In genomic region chr1:25856856-25857255, GRCh38 we compare ENCODE assay signal across 20 cellular contexts. TPM values are rescaled to one million over a fixed set of nuclear protein-coding genes. Genes with fewer than 3 reads are reported as not detected.
DNase-seq lines count a peak whose midpoint lies in the region; ATAC-seq and TF ChIP-seq lines count a peak whose summit lies in the region.
"Had no signal": no experiment of that assay in that cellular context is flagged by ENCODE, and none has a peak within 500 bp of the region (broad histone marks: within the 10 kb centered on the region; RNA-seq: fewer than 3 reads in every experiment).

No MANE protein-coding gene starts in this region.

- no peaks in the 10 kb centered on the region for H3K27me3 Mint-ChIP-seq in Calu3 (ENCODE audit: unreplicated experiment)
- no peaks in the 10 kb centered on the region for H3K27me3 Mint-ChIP-seq in H9 (ENCODE audit: low read depth)
- H3K27me3 Mint-ChIP-seq in natural killer cell (ENCODE audit: low read depth in 2 of 2), result no peaks in the 10 kb centered on the region
- H3K27me3 Mint-ChIP-seq: CD4-positive, alpha-beta T cell had no signal

- CTCF ChIA-PET in Calu3 (lab: Charles Lee), result interaction anchor here (0.7 kb wide), 1 partner anchor 19 kb away, joined by 5 read pairs; no protein-coding TSS in a partner anchor
- CTCF ChIA-PET in RWPE1 (lab: Yijun Ruan, JAX), result interaction anchor here (0.7 to 0.8 kb wide), 2 partner anchors 20 to 511 kb away, joined by 3 read pairs; no protein-coding TSS in a partner anchor

- H3K4me3 ChIP-seq in mesendoderm (ENCODE audit: low read length), result no peak overlapping the region

- H3K14ac ChIP-seq in H9 (ENCODE audit: insufficient read depth, low read length), result no peak overlapping the region

- H3K23ac ChIP-seq in H9 (ENCODE audit: insufficient read length, low read depth, low read length) (no peak overlapping the region), mesendoderm (ENCODE audit: low read length) (no peak overlapping the region)

- H3K79me2 ChIP-seq in H9 (ENCODE audit: insufficient read depth, low read length) (peaks cover 9% of the 10 kb centered on the region; the same call in 1 of the 2 replicates), mesendoderm (ENCODE audit: control insufficient read depth, insufficient read depth, low read length) (peaks cover 29% of the 10 kb centered on the region)

- no peak overlapping the region for H4K8ac ChIP-seq in H9 (replicated peaks; ENCODE audit: insufficient read length, low read depth, low read length)
- H4K8ac ChIP-seq in mesendoderm (ENCODE audit: low read depth, low read length), result no peak overlapping the region

- H3K56ac ChIP-seq in H9 (ENCODE audit: insufficient read length, low read depth, low read length) (no peak overlapping the region), mesendoderm (ENCODE audit: low read length) (no peak overlapping the region)

- H3K4me1 ChIP-seq in H9 (ENCODE audit: insufficient read depth, low read length) (peaks cover 3% of the 10 kb centered on the region; the same call in 1 of the 2 replicates), mesendoderm (ENCODE audit: control insufficient read depth, low read depth, low read length) (no peaks in the 10 kb centered on the region)

- no peaks in the 10 kb centered on the region for H3K36me3 ChIP-seq in mesendoderm (ENCODE audit: control insufficient read depth, insufficient read depth, low read length)

- H3K4me1 Mint-ChIP-seq in Calu3 (ENCODE audit: low read depth, unreplicated experiment) (peaks cover 18% of the 10 kb centered on the region), H9 (peaks cover 14 to 24% of the 10 kb centered on the region in 2 experiments), natural killer cell (peaks cover 21 to 27% of the 10 kb centered on the region in 2 donors)

- H3K27ac Mint-ChIP-seq in Calu3 (ENCODE audit: unreplicated experiment) (no peak overlapping the region), H9 (peak overlapping the region in 2 of 3 experiments; percentile 36 to 44; a peak in 4 of 7 replicates), natural killer cell (no peak overlapping the region)
- H3K27ac Mint-ChIP-seq: CD4-positive, alpha-beta T cell had no signal

- H3K23me2 ChIP-seq in H9 (ENCODE audit: insufficient read length, low read depth, low read length, poor library complexity, severe bottlenecking), result peaks cover 16% of the 10 kb centered on the region

- H4K91ac ChIP-seq in H9 (ENCODE audit: insufficient read length, low read depth, low read length), result no peak overlapping the region

- H4K5ac ChIP-seq in H9 (ENCODE audit: insufficient read length, low read depth, low read length) (no peak overlapping the region), mesendoderm (ENCODE audit: low read length) (no peak overlapping the region)

- no peak overlapping the region for H2BK120ac ChIP-seq in H9 (ENCODE audit: low read depth, low read length, poor library complexity, severe bottlenecking)
- no peak overlapping the region for H2BK120ac ChIP-seq in mesendoderm (ENCODE audit: low read depth, low read length)

- DNase-seq in Calu3, result no peak
- DNase-seq in H9, result no peak
- no peak for DNase-seq in RWPE1 (ENCODE audit: low spot score)
- DNase-seq in mesendoderm, result no peak
- DNase-seq in natural killer cell, result no peak
- DNase-seq in globus pallidus (ENCODE audit: low spot score), result no peak
- no peak for DNase-seq in GDM1 (lab: John Stamatoyannopoulos, UW)
- DNase-seq in GOT3 (lab: John Stamatoyannopoulos, UW), result no peak
- DNase-seq: CD4-positive, alpha-beta T cell; COR-L47; DMS 273 treated with DMSO at 0.1 percent for 48 hours; KG1; NCI-H1105; NCI-H146; NCI-H2029; NCI-H226; NCI-H510A treated with DMSO at 0.1 percent for 48 hours; NCI-H748 treated with DMSO at 0.1 percent for 48 hours; NK-92 treated with Interleukin-12 subunit alpha and Interleukin-12 subunit beta, amount 100 ng/mL, for 24 hours; Right ventricle myocardium superior had no signal

- no peak overlapping the region for H3K4ac ChIP-seq in H9 (ENCODE audit: low read depth, low read length)
- H3K4ac ChIP-seq in mesendoderm (ENCODE audit: low read depth, low read length), result no peak overlapping the region

- H3K9me3 ChIP-seq in H9 (ENCODE audit: control insufficient read depth, low read depth, low read length), result no peaks in the 10 kb centered on the region

- H3K36me3 Mint-ChIP-seq in Calu3 (ENCODE audit: insufficient read depth, unreplicated experiment), result peaks cover 20% of the 10 kb centered on the region
- peaks cover 0 to 2% (median 0%) of the 10 kb centered on the region in 3 experiments; a peak in 2 of 7 replicates for H3K36me3 Mint-ChIP-seq in H9 (ENCODE audit: insufficient read depth in 1 of 3, low read depth in 3 of 3)
- no peaks in the 10 kb centered on the region for H3K36me3 Mint-ChIP-seq in natural killer cell

- no CpG with 5 or more reads among the region's 11 CpGs for WGBS in H9 (ENCODE audit: extremely low coverage, insufficient read length, low lambda C conversion rate)
- no CpG with 5 or more reads among the region's 11 CpGs for whole genome bisulfite sequencing in mesendoderm (ENCODE audit: extremely low coverage, insufficient coverage, low lambda C conversion rate)

- TF ChIP-seq CTCF in Calu3 (IDR thresholded peaks at IDR 0.05; ENCODE audit: unreplicated experiment) (no peak), H9 (conservative IDR thresholded peaks at IDR 0.05) (no peak), RWPE1 (conservative IDR thresholded peaks at IDR 0.05; ENCODE audit: low read depth) (no peak), natural killer cell (IDR thresholded peaks at IDR 0.05) (no peak)

- intact Hi-C loops in Calu3 (cut with micrococcal nuclease; ENCODE audit: unreplicated experiment) (no loop called here), natural killer cell (cut with micrococcal nuclease) (no loop called here)

- H3K27me3 ChIP-seq in H9 (ENCODE audit: insufficient read depth, low read length) (no peaks in the 10 kb centered on the region), mesendoderm (ENCODE audit: insufficient read depth, low read length, poor library complexity) (no peaks in the 10 kb centered on the region)

- no peak for ATAC-seq in natural killer cell

- POLR2A ChIA-PET in RWPE1 (lab: Yijun Ruan, JAX; ENCODE audit: low non-redundant PET), result no interaction called here

- TSS peak; percentile 9 for BruUV-seq in Calu3 (replicated peaks; lab: Mats Ljungman, UMichigan)

- H2AK5ac ChIP-seq in H9 (ENCODE audit: insufficient read length, low read length) (no peak overlapping the region), mesendoderm (ENCODE audit: low read length) (no peak overlapping the region)

- H3K4me2 ChIP-seq in H9 (ENCODE audit: insufficient read depth, insufficient read length, low read length) (no peak overlapping the region), mesendoderm (ENCODE audit: low read length) (no peak overlapping the region)

- H2BK5ac ChIP-seq in H9 (ENCODE audit: insufficient read length, low read length) (no peak overlapping the region), mesendoderm (ENCODE audit: low read length) (no peak overlapping the region)

- no peak overlapping the region for H3K4me3 Mint-ChIP-seq in Calu3 (ENCODE audit: low read depth, unreplicated experiment)
- 0 out of 5 replicates have a peak overlapping the region, but pooled peaks of 1 of the 2 experiments have one; percentile 8 for H3K4me3 Mint-ChIP-seq in H9
- H3K4me3 Mint-ChIP-seq in natural killer cell, result no peak overlapping the region
- H3K4me3 Mint-ChIP-seq: CD4-positive, alpha-beta T cell had no signal

- H2BK15ac ChIP-seq in H9 (ENCODE audit: low read depth, low read length) (no peak overlapping the region), mesendoderm (replicated peaks; ENCODE audit: low read depth) (no peak overlapping the region)

- no peak overlapping the region for H2BK20ac ChIP-seq in H9 (ENCODE audit: low read depth, low read length, poor library complexity, severe bottlenecking)

- no peak overlapping the region for H3K9ac ChIP-seq in H9 (ENCODE audit: extremely low read depth, insufficient read length, low read length)
- H3K9ac ChIP-seq in mesendoderm (ENCODE audit: low read length), result no peak overlapping the region

- H3K27ac ChIP-seq in H9 (ENCODE audit: insufficient read length, low read depth, low read length), result no peak overlapping the region
- H3K27ac ChIP-seq in RWPE1, result peak overlapping the region; percentile 12
- H3K27ac ChIP-seq in mesendoderm (ENCODE audit: low read depth, low read length), result no peak overlapping the region

- H4K20me1 ChIP-seq in H9 (ENCODE audit: control insufficient read depth, insufficient read depth, insufficient read length), result no peaks in the 10 kb centered on the region

- H2AFZ ChIP-seq in H9 (ENCODE audit: low read length), result no peak overlapping the region

- no peak overlapping the region for H2BK12ac ChIP-seq in H9 (ENCODE audit: insufficient read length, low read depth, low read length)

- no peak overlapping the region for H3K18ac ChIP-seq in H9 (ENCODE audit: insufficient read length, low read depth, low read length)
- H3K18ac ChIP-seq in mesendoderm (ENCODE audit: low read length), result peak overlapping the region; percentile 21

- no peak overlapping the region for H3T11ph ChIP-seq in H9 (ENCODE audit: low read length)

- H3K9me3 Mint-ChIP-seq in Calu3 (ENCODE audit: low read depth, unreplicated experiment) (no peaks in the 10 kb centered on the region), H9 (no peaks in the 10 kb centered on the region), natural killer cell (no peaks in the 10 kb centered on the region)
- H3K9me3 Mint-ChIP-seq: CD4-positive, alpha-beta T cell had no signal

- H3K79me1 ChIP-seq in H9 (ENCODE audit: insufficient read depth, low read depth, low read length, poor library complexity, severe bottlenecking) (peaks cover 4% of the 10 kb centered on the region), mesendoderm (ENCODE audit: low read length) (peaks cover 9% of the 10 kb centered on the region)

RNA-seq across cellular contexts. Expression of gene AUNIP, which starts 2.4 kb away (rescaled TPM):
- total RNA-seq in Calu3 (2022) (7.7 and 10.6 TPM in 2 replicates), H9 (2021) (22.0 and 22.2 TPM in 2 replicates), natural killer cell (under 1 TPM; 0.16 to 0.50 (median 0.20) TPM)
- 17.7 TPM for polyA plus RNA-seq in mesendoderm (2013, experiment 1 of 2)
- polyA plus RNA-seq in mesendoderm (2013, experiment 2 of 2), result 17.8 TPM
- total RNA-seq: CD4-positive, alpha-beta T cell had no signal

RNA-seq across cellular contexts. Expression of gene PAQR7, which starts 18.7 kb away (rescaled TPM):
- total RNA-seq in Calu3 (2022) (13.6 and 15.9 TPM in 2 replicates), H9 (2021) (6.0 and 6.3 TPM in 2 replicates), natural killer cell (1 to 10 TPM; 2.9 to 3.6 (median 3.0) TPM)
- 3.7 TPM for polyA plus RNA-seq in mesendoderm (2013, experiment 1 of 2)
- polyA plus RNA-seq in mesendoderm (2013, experiment 2 of 2), result 3.5 TPM

RNA-seq across cellular contexts. Expression of gene MTFR1L, which starts 37.1 kb away (rescaled TPM):
- 21.3 and 23.2 TPM in 2 replicates for total RNA-seq in Calu3 (2022)
- 31.5 and 32.5 TPM in 2 replicates for total RNA-seq in H9 (2021)
- 12.5 TPM for polyA plus RNA-seq in mesendoderm (2013, experiment 1 of 2)
- 12.9 TPM for polyA plus RNA-seq in mesendoderm (2013, experiment 2 of 2)
- total RNA-seq in natural killer cell, result 10 to 100 TPM; 33.4 to 39.0 (median 39.0) TPM

RNA-seq across cellular contexts. Expression of gene STMN1, which starts 49.4 kb away (rescaled TPM):
- total RNA-seq in Calu3 (2022) (205 and 242 TPM in 2 replicates), H9 (2021) (499 and 500 TPM in 2 replicates), natural killer cell (10 to 100 TPM; 26.6 to 41.0 (median 35.2) TPM)
- 531 TPM for polyA plus RNA-seq in mesendoderm (2013, experiment 1 of 2)
- 528 TPM for polyA plus RNA-seq in mesendoderm (2013, experiment 2 of 2)

RNA-seq across cellular contexts. Expression of gene SELENON, which starts 56.9 kb away (rescaled TPM):
- total RNA-seq in Calu3 (2022), result 39.6 and 40.6 TPM in 2 replicates
- 89.0 and 90.9 TPM in 2 replicates for total RNA-seq in H9 (2021)
- polyA plus RNA-seq in mesendoderm (2013, experiment 1 of 2), result 58.2 TPM
- 57.4 TPM for polyA plus RNA-seq in mesendoderm (2013, experiment 2 of 2)
- 10 to 100 TPM in 2 of 3 donors, 1 to 10 TPM in 1; 9.7 to 16.4 (median 11.1) TPM for total RNA-seq in natural killer cell

Comparison
In these comparisons a context has a peak if more than half of its experiments do, and no peak if none do; other contexts are left out.
1. H3K27ac Mint-ChIP-seq: peak in H9 (2 of 3); none in Calu3 (single experiment) and natural killer cell (0 of 2).